In genomic region chr4:131584587-131584986, GRCh38 we compare ENCODE assay signal across 19 cellular contexts.
A peak's percentile ranks its signal among the peaks of the same experiment; 100 is the strongest.
DNase-seq lines count a peak whose midpoint lies in the region; TF ChIP-seq lines count a peak whose summit lies in the region.
"Had no signal": no experiment of that assay in that cellular context is flagged by ENCODE, and none has a peak within 500 bp of the region (broad histone marks: within the 10 kb centered on the region; RNA-seq: fewer than 3 reads in every experiment).

No MANE protein-coding gene starts in this region.

- no peaks in the 10 kb centered on the region for H3K9me3 Mint-ChIP-seq in activated CD4-positive, alpha-beta memory T cell treated with anti-CD3 and anti-CD28 coated beads, Interleukin-2, amount 10 ng/mL, durations not matched to agents 7 days and 5 days

- H3K27ac Mint-ChIP-seq in activated CD4-positive, alpha-beta memory T cell treated with anti-CD3 and anti-CD28 coated beads, Interleukin-2, amount 10 ng/mL, durations not matched to agents 7 days and 5 days = no peak overlapping the region

- no peaks in the 10 kb centered on the region for H3K36me3 ChIP-seq in kidney epithelial cell (ENCODE audit: control insufficient read depth, insufficient read depth, low read length)

- no peaks in the 10 kb centered on the region for H3K4me1 Mint-ChIP-seq in activated CD4-positive, alpha-beta memory T cell treated with anti-CD3 and anti-CD28 coated beads, Interleukin-2, amount 10 ng/mL, durations not matched to agents 7 days and 5 days

- no peak overlapping the region for H3K4me3 ChIP-seq in kidney epithelial cell (ENCODE audit: low read depth, low read length)

- CTCF ChIA-PET in RWPE1 (lab: Yijun Ruan, JAX) = no interaction called here
- CTCF ChIA-PET in activated CD4-positive, alpha-beta memory T cell treated with anti-CD3 and anti-CD28 coated beads, Interleukin-2, amount 10 ng/mL, durations not matched to agents 7 days and 5 days (lab: Charles Lee) = no interaction called here

- TF ChIP-seq CTCF in RWPE1 (conservative IDR thresholded peaks at IDR 0.05; ENCODE audit: low read depth) = no peak
- no peak for TF ChIP-seq CTCF in kidney epithelial cell (IDR thresholded peaks at IDR 0.05; ENCODE audit: insufficient read depth, low read length, poor library complexity, severe bottlenecking)

- H3K27me3 ChIP-seq in kidney epithelial cell (ENCODE audit: control insufficient read depth, insufficient read depth, low read length) = no peaks in the 10 kb centered on the region

- no peaks in the 10 kb centered on the region for H3K27me3 Mint-ChIP-seq in activated CD4-positive, alpha-beta memory T cell treated with anti-CD3 and anti-CD28 coated beads, Interleukin-2, amount 10 ng/mL, durations not matched to agents 7 days and 5 days

- no peaks in the 10 kb centered on the region for H3K36me3 Mint-ChIP-seq in activated CD4-positive, alpha-beta memory T cell treated with anti-CD3 and anti-CD28 coated beads, Interleukin-2, amount 10 ng/mL, durations not matched to agents 7 days and 5 days (ENCODE audit: low read depth)

- H3K4me3 Mint-ChIP-seq in activated CD4-positive, alpha-beta memory T cell treated with anti-CD3 and anti-CD28 coated beads, Interleukin-2, amount 10 ng/mL, durations not matched to agents 7 days and 5 days = no peak overlapping the region

- POLR2A ChIA-PET in RWPE1 (lab: Yijun Ruan, JAX; ENCODE audit: low non-redundant PET) = no interaction called here
- POLR2A ChIA-PET in activated CD4-positive, alpha-beta memory T cell treated with anti-CD3 and anti-CD28 coated beads, Interleukin-2, amount 10 ng/mL, durations not matched to agents 7 days and 5 days (lab: Charles Lee) = no interaction called here

- peak overlapping the region; percentile 82 for H3K27ac ChIP-seq in RWPE1
- H3K27ac ChIP-seq: C4-2B had no signal

- DNase-seq in DMS53 (lab: John Stamatoyannopoulos, UW) (peak; percentile 36), DMS53 treated with DMSO at 0.1 percent for 48 hours (lab: John Stamatoyannopoulos, UW; ENCODE audit: unreplicated experiment) (no peak), HT1080 (ENCODE audit: low read depth) (peak; percentile 24), RWPE1 (ENCODE audit: low spot score) (peak; percentile 65), kidney epithelial cell (ENCODE audit: low read depth) (peak; percentile 28), pons (ENCODE audit: low spot score) (no peak), NCI-H2029 (lab: John Stamatoyannopoulos, UW) (no peak)
- DNase-seq in activated CD4-positive, alpha-beta memory T cell treated with anti-CD3 and anti-CD28 coated beads, Interleukin-2, amount 10 ng/mL, durations not matched to agents 7 days and 5 days = no peak
- DNase-seq: 8988T, COR-L47, DMS79, GDM1, HCEC 1CT, IMR-90, MV-4-11, NCI-H1694, NCI-H524 treated with DMSO at 0.1 percent for 48 hours, Right ventricle myocardium superior had no signal

Comparison
In these comparisons a context has a peak if more than half of its experiments do, and no peak if none do; other contexts are left out.
1. DNase-seq: peak in DMS53 (single experiment), HT1080 (single experiment), RWPE1 (single experiment) and kidney epithelial cell (single experiment); none in DMS53 treated with DMSO at 0.1 percent for 48 hours (single experiment), pons (single experiment), NCI-H2029 (single experiment) and activated CD4-positive, alpha-beta memory T cell treated with anti-CD3 and anti-CD28 coated beads, Interleukin-2, amount 10 ng/mL, durations not matched to agents 7 days and 5 days (single experiment).